ENCODE assay signal across 19 cellular contexts in the genomic region with DNA sequence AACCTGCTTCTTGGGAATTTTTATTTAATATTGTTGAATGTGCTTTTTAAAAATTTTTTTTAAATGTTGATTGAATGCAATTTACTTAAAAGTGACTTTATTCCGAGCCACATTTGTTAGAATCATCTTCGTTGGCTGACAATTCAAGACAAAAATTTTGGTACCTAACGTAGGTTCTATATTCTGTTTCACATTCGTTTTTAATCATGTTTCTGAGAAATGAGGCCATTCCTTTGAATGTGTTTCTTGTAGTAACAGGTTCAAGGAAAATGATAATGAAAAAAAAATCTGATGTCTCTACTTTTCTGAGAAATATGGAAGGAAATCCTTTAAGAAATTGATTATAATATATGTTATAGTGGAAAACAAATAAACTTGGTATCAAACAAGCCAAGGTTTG.
"Had no signal": no experiment of that assay in that cellular context is flagged by ENCODE, and none has a peak within 500 bp of the region (broad histone marks: within the 10 kb centered on the region; RNA-seq: fewer than 3 reads in every experiment).

No MANE protein-coding gene starts in this region.

- H3K36me3 ChIP-seq: esophagus muscularis mucosa, left lung, prostate gland, WERI-Rb-1 had no signal

- H3K4me1 ChIP-seq: esophagus muscularis mucosa, left lung, prostate gland, testis had no signal

- H3K4me3 Mint-ChIP-seq: activated naive CD4-positive, alpha-beta T cell treated with anti-CD3 and anti-CD28 coated beads for 36 hours; immature natural killer cell had no signal

- DNase-seq: activated naive CD4-positive, alpha-beta T cell treated with anti-CD3 and anti-CD28 coated beads for 36 hours; amygdala; cerebellar nuclear complex; glutamatergic neuron; immature natural killer cell; left lung; naive thymus-derived CD4-positive, alpha-beta T cell; stimulated activated CD4-positive, alpha-beta T cell treated with anti-CD3 and anti-CD28 coated beads, Interleukin-2, amount 100 ng/mL, for 48 hours; stimulated activated CD8-positive, alpha-beta memory T cell treated with anti-CD3 and anti-CD28 coated beads, Interleukin-4, amount 100 ng/mL, for 48 hours; stimulated activated naive CD4-positive, alpha-beta T cell; testis; WERI-Rb-1 had no signal

- H3K36me3 Mint-ChIP-seq: immature natural killer cell, type B pancreatic cell had no signal

- H3K9me3 Mint-ChIP-seq: activated naive CD4-positive, alpha-beta T cell treated with anti-CD3 and anti-CD28 coated beads for 36 hours; activated T-helper 2 cell treated with anti-CD3 and anti-CD28 coated beads, Interferon-gamma antibody, Interleukin-2, Interleukin-4, amounts not matched to agents 10 μg/mL and 5 μg/mL and 100 μg/mL, durations not matched to agents 14 hours and 24 hours and 36 hours had no signal

- H3K4me1 Mint-ChIP-seq: immature natural killer cell had no signal

- H3K27ac ChIP-seq: coronary artery, esophagus muscularis mucosa, left lung, prostate gland, testis, WERI-Rb-1 had no signal

- H3K27me3 ChIP-seq: esophagus muscularis mucosa, hepatocyte, left lung, testis had no signal

- ATAC-seq: left lung; naive thymus-derived CD4-positive, alpha-beta T cell had no signal

- H3K27ac Mint-ChIP-seq: activated naive CD4-positive, alpha-beta T cell treated with anti-CD3 and anti-CD28 coated beads for 36 hours; activated T-helper 2 cell treated with anti-CD3 and anti-CD28 coated beads, Interferon-gamma antibody, Interleukin-2, Interleukin-4, amounts not matched to agents 10 μg/mL and 5 μg/mL and 100 μg/mL, durations not matched to agents 14 hours and 24 hours and 36 hours; immature natural killer cell had no signal

- H3K79me2 ChIP-seq: hepatocyte had no signal

- H3K4me3 ChIP-seq: coronary artery, esophagus muscularis mucosa, hepatocyte, left lung, lung, prostate gland, testis had no signal

- H3K9me3 ChIP-seq: esophagus muscularis mucosa, left lung, prostate gland, testis had no signal
